1 cellular context compared by ENCODE assay signal in the genomic region with DNA sequence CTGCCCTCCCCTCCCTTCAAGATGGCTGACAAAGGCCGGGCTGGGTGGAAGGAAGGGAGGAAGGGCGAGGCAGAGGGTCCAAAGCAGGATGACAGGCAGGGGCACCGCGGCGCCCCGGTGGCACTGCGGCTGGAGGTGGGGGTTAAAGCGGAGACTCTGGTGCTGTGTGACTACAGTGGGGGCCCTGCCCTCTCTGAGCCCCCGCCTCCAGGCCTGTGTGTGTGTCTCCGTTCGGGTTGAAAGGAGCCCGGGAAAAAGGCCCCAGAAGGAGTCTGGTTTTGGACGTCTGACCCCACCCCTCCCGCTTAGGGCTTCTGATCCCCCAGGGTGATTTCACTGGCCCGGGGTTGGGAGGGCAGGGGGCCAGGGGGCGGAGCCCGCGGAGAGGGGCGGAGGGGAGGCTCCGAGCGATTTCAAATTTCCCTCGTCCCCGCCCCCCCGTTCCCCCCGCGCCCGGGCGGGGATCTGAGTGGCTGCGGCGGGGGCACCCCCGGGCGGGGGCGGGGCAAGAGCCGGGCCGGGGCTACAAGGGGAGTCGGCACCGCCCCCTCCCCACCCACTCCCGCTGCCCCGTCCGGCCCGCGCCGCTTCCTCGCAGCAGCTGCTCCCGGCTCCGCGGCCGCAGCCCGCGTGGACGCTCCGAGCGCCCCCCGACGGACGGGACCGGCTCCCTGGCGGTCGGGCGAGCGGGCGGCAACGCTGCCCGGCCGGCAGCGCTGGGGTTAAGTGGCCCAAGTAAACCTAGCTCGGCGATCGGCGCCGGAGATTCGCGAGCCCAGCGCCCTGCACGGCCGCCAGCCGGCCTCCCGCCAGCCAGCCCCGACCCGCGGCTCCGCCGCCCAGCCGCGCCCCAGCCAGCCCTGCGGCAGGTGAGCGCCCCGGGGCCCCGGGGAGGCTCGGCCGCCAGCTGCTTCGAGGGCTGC.
TF ChIP-seq lines count a peak whose summit lies in the region.

A gene (plus strand): TSS at position 555 of the 923 bp plus-strand sequence. CDS start 17,939 bp downstream, outside the sequence.

TF ChIP-seq in K562, 482 proteins besides CTCF, POLR2A, EP300 and RAD21 (continued from another document and continues in another):
- TF ChIP-seq, protein P1, sequence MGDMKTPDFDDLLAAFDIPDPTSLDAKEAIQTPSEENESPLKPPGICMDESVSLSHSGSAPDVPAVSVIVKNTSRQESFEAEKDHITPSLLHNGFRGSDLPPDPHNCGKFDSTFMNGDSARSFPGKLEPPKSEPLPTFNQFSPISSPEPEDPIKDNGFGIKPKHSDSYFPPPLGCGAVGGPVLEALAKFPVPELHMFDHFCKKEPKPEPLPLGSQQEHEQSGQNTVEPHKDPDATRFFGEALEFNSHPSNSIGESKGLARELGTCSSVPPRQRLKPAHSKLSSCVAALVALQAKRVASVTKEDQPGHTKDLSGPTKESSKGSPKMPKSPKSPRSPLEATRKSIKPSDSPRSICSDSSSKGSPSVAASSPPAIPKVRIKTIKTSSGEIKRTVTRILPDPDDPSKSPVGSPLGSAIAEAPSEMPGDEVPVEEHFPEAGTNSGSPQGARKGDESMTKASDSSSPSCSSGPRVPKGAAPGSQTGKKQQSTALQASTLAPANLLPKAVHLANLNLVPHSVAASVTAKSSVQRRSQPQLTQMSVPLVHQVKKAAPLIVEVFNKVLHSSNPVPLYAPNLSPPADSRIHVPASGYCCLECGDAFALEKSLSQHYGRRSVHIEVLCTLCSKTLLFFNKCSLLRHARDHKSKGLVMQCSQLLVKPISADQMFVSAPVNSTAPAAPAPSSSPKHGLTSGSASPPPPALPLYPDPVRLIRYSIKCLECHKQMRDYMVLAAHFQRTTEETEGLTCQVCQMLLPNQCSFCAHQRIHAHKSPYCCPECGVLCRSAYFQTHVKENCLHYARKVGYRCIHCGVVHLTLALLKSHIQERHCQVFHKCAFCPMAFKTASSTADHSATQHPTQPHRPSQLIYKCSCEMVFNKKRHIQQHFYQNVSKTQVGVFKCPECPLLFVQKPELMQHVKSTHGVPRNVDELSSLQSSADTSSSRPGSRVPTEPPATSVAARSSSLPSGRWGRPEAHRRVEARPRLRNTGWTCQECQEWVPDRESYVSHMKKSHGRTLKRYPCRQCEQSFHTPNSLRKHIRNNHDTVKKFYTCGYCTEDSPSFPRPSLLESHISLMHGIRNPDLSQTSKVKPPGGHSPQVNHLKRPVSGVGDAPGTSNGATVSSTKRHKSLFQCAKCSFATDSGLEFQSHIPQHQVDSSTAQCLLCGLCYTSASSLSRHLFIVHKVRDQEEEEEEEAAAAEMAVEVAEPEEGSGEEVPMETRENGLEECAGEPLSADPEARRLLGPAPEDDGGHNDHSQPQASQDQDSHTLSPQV (IDR thresholded peaks at IDR 0.05), result peak; percentile 55; the same call in 1 of the 2 replicates
- peak; percentile 94 for TF ChIP-seq BRD9 (IDR thresholded peaks at IDR 0.05; ENCODE audit: low read depth, partially characterized antibody)
- TF ChIP-seq, protein P2, sequence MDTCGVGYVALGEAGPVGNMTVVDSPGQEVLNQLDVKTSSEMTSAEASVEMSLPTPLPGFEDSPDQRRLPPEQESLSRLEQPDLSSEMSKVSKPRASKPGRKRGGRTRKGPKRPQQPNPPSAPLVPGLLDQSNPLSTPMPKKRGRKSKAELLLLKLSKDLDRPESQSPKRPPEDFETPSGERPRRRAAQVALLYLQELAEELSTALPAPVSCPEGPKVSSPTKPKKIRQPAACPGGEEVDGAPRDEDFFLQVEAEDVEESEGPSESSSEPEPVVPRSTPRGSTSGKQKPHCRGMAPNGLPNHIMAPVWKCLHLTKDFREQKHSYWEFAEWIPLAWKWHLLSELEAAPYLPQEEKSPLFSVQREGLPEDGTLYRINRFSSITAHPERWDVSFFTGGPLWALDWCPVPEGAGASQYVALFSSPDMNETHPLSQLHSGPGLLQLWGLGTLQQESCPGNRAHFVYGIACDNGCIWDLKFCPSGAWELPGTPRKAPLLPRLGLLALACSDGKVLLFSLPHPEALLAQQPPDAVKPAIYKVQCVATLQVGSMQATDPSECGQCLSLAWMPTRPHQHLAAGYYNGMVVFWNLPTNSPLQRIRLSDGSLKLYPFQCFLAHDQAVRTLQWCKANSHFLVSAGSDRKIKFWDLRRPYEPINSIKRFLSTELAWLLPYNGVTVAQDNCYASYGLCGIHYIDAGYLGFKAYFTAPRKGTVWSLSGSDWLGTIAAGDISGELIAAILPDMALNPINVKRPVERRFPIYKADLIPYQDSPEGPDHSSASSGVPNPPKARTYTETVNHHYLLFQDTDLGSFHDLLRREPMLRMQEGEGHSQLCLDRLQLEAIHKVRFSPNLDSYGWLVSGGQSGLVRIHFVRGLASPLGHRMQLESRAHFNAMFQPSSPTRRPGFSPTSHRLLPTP (IDR thresholded peaks at IDR 0.05; ENCODE audit: borderline replicate concordance, extremely low read depth, insufficient read length), result no peak
- TF ChIP-seq, protein P3, sequence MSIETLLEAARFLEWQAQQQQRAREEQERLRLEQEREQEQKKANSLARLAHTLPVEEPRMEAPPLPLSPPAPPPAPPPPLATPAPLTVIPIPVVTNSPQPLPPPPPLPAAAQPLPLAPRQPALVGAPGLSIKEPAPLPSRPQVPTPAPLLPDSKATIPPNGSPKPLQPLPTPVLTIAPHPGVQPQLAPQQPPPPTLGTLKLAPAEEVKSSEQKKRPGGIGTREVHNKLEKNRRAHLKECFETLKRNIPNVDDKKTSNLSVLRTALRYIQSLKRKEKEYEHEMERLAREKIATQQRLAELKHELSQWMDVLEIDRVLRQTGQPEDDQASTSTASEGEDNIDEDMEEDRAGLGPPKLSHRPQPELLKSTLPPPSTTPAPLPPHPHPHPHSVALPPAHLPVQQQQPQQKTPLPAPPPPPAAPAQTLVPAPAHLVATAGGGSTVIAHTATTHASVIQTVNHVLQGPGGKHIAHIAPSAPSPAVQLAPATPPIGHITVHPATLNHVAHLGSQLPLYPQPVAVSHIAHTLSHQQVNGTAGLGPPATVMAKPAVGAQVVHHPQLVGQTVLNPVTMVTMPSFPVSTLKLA (conservative IDR thresholded peaks at IDR 0.05), result 0 out of 4 replicates have a peak, but pooled peaks of 1 of the 2 experiments have one; percentile 26
- no peak for TF ChIP-seq NELFE (IDR thresholded peaks at IDR 0.05; ENCODE audit: insufficient read depth, insufficient read length)
- no peak for TF ChIP-seq ZC3H11A (IDR thresholded peaks at IDR 0.05; ENCODE audit: low read depth, low read length)
- TF ChIP-seq L3MBTL2 (IDR thresholded peaks at IDR 0.05), result no peak; the same call in 1 of the 2 replicates
- TF ChIP-seq, protein P4, sequence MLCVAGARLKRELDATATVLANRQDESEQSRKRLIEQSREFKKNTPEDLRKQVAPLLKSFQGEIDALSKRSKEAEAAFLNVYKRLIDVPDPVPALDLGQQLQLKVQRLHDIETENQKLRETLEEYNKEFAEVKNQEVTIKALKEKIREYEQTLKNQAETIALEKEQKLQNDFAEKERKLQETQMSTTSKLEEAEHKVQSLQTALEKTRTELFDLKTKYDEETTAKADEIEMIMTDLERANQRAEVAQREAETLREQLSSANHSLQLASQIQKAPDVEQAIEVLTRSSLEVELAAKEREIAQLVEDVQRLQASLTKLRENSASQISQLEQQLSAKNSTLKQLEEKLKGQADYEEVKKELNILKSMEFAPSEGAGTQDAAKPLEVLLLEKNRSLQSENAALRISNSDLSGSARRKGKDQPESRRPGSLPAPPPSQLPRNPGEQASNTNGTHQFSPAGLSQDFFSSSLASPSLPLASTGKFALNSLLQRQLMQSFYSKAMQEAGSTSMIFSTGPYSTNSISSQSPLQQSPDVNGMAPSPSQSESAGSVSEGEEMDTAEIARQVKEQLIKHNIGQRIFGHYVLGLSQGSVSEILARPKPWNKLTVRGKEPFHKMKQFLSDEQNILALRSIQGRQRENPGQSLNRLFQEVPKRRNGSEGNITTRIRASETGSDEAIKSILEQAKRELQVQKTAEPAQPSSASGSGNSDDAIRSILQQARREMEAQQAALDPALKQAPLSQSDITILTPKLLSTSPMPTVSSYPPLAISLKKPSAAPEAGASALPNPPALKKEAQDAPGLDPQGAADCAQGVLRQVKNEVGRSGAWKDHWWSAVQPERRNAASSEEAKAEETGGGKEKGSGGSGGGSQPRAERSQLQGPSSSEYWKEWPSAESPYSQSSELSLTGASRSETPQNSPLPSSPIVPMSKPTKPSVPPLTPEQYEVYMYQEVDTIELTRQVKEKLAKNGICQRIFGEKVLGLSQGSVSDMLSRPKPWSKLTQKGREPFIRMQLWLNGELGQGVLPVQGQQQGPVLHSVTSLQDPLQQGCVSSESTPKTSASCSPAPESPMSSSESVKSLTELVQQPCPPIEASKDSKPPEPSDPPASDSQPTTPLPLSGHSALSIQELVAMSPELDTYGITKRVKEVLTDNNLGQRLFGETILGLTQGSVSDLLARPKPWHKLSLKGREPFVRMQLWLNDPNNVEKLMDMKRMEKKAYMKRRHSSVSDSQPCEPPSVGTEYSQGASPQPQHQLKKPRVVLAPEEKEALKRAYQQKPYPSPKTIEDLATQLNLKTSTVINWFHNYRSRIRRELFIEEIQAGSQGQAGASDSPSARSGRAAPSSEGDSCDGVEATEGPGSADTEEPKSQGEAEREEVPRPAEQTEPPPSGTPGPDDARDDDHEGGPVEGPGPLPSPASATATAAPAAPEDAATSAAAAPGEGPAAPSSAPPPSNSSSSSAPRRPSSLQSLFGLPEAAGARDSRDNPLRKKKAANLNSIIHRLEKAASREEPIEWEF (CRISPR knock-in tag; IDR thresholded peaks at IDR 0.05), result no peak
- peak; percentile 86 for TF ChIP-seq CTBP1 (IDR thresholded peaks at IDR 0.05; ENCODE audit: borderline replicate concordance)
- peak; percentile 95 for TF ChIP-seq SMARCA5 (IDR thresholded peaks at IDR 0.05)
- no peak for TF ChIP-seq NR2C2 (CRISPR knock-in tag; IDR thresholded peaks at IDR 0.05)
- TF ChIP-seq NR2C2 (tag; IDR thresholded peaks at IDR 0.05), result peak; percentile 61; the same call in 1 of the 2 replicates
- no peak for TF ChIP-seq ZNF79 (CRISPR knock-in tag; IDR thresholded peaks at IDR 0.05; ENCODE audit: low read depth)
- TF ChIP-seq POLR2G (IDR thresholded peaks at IDR 0.05; ENCODE audit: low read depth, low read length), result peak; percentile 93
- TF ChIP-seq, protein P5, sequence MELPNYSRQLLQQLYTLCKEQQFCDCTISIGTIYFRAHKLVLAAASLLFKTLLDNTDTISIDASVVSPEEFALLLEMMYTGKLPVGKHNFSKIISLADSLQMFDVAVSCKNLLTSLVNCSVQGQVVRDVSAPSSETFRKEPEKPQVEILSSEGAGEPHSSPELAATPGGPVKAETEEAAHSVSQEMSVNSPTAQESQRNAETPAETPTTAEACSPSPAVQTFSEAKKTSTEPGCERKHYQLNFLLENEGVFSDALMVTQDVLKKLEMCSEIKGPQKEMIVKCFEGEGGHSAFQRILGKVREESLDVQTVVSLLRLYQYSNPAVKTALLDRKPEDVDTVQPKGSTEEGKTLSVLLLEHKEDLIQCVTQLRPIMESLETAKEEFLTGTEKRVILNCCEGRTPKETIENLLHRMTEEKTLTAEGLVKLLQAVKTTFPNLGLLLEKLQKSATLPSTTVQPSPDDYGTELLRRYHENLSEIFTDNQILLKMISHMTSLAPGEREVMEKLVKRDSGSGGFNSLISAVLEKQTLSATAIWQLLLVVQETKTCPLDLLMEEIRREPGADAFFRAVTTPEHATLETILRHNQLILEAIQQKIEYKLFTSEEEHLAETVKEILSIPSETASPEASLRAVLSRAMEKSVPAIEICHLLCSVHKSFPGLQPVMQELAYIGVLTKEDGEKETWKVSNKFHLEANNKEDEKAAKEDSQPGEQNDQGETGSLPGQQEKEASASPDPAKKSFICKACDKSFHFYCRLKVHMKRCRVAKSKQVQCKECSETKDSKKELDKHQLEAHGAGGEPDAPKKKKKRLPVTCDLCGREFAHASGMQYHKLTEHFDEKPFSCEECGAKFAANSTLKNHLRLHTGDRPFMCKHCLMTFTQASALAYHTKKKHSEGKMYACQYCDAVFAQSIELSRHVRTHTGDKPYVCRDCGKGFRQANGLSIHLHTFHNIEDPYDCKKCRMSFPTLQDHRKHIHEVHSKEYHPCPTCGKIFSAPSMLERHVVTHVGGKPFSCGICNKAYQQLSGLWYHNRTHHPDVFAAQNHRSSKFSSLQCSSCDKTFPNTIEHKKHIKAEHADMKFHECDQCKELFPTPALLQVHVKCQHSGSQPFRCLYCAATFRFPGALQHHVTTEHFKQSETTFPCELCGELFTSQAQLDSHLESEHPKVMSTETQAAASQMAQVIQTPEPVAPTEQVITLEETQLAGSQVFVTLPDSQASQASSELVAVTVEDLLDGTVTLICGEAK (IDR thresholded peaks at IDR 0.05), result peak; percentile 50
- TF ChIP-seq, protein P5 (CRISPR knock-in tag; IDR thresholded peaks at IDR 0.05), result no peak
- no peak for TF ChIP-seq ZC3H8 (IDR thresholded peaks at IDR 0.05)
- TF ChIP-seq, protein P6, sequence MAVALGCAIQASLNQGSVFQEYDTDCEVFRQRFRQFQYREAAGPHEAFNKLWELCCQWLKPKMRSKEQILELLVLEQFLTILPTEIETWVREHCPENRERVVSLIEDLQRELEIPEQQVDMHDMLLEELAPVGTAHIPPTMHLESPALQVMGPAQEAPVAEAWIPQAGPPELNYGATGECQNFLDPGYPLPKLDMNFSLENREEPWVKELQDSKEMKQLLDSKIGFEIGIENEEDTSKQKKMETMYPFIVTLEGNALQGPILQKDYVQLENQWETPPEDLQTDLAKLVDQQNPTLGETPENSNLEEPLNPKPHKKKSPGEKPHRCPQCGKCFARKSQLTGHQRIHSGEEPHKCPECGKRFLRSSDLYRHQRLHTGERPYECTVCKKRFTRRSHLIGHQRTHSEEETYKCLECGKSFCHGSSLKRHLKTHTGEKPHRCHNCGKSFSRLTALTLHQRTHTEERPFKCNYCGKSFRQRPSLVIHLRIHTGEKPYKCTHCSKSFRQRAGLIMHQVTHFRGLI (CRISPR knock-in tag; IDR thresholded peaks at IDR 0.05), result no peak
